7 cellular contexts compared by ENCODE assay signal in the genomic region with DNA sequence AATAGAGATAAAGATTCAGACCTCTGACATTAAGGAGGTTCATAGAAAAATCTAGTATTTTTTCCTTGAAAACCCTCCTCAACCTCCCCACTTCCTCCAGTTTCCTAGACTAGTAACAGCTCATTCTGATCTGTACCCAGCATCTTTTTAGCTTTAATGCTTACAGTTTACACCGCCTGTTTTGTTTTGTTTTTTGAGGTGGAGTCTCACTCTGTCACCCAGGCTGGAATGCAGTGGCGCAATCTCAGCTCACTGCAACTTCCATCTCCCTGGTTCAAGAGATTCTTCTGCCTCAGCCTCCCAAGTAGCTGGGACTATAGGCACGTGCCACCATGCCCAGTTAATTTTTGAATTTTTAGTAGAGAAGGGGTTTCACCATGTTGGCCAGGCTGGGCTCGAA. TPM values are rescaled to one million over a fixed set of nuclear protein-coding genes. Genes with fewer than 3 reads are reported as not detected.
DNase-seq lines count a peak whose midpoint lies in the region; ATAC-seq and TF ChIP-seq lines count a peak whose summit lies in the region.
"Not testable (repeated sequence)": the region's sequence is repeated elsewhere in the genome, so short reads cannot be mapped to it uniquely, and the experiment has no call there.

No MANE protein-coding gene starts in this region.

- H3K4me3 Mint-ChIP-seq in Caco-2 (ENCODE audit: unreplicated experiment), result peak overlapping the region; percentile 13
- not testable (repeated sequence) for H3K4me3 Mint-ChIP-seq in brain

- not testable (repeated sequence) for TF ChIP-seq CTCF in Caco-2 (IDR thresholded peaks at IDR 0.05; ENCODE audit: insufficient read depth in 1 of 2, low read depth in 1 of 2, low read length in 1 of 2, severe bottlenecking in 1 of 2, unreplicated experiment in 1 of 2); brain (conservative IDR thresholded peaks at IDR 0.05); epithelial cell of esophagus (IDR thresholded peaks at IDR 0.05; ENCODE audit: insufficient read depth, low read depth, low read length, missing control alignments); foreskin fibroblast (IDR thresholded peaks at IDR 0.05; ENCODE audit: low read depth, low read length); thoracic aorta (IDR thresholded peaks at IDR 0.05)

- not testable (repeated sequence) for H3K9ac ChIP-seq in SK-N-MC (ENCODE audit: insufficient read length)

- ATAC-seq in thoracic aorta (ENCODE audit: insufficient number of reproducible peaks, low FRiP score, low read depth), result not testable (repeated sequence)

- BruUV-seq in Caco-2 (replicated peaks; lab: Mats Ljungman, UMichigan), result not testable (repeated sequence)

- H3K4me1 Mint-ChIP-seq in Caco-2 (ENCODE audit: low read depth, unreplicated experiment) (peaks cover 55% of the 10 kb centered on the region), brain (peaks cover 83% of the 10 kb centered on the region)

- intact Hi-C loops in Caco-2 (cut with micrococcal nuclease; ENCODE audit: unreplicated experiment), result not testable (repeated sequence)

- H3K27me3 Mint-ChIP-seq in Caco-2 (ENCODE audit: insufficient read depth, unreplicated experiment); brain: not testable (repeated sequence)

- POLR2A ChIA-PET in Caco-2 (lab: Charles Lee), result not testable (repeated sequence)

- H3K27ac Mint-ChIP-seq in Caco-2 (ENCODE audit: unreplicated experiment) (peak overlapping the region; percentile 43), brain (peak overlapping the region in 3 of 5 experiments; percentile 17 to 61 (median 48))

- H3K36me3 ChIP-seq in Caco-2 (ENCODE audit: control insufficient read depth, insufficient read depth, low read length); SK-N-MC (ENCODE audit: insufficient read depth, low read length); thoracic aorta: not testable (repeated sequence)

- H3K9me3 ChIP-seq in Caco-2; SK-N-MC (ENCODE audit: low read depth, low read length); thoracic aorta: not testable (repeated sequence)

- H3K4me3 ChIP-seq in Caco-2 (ENCODE audit: low read depth, low read length); SK-N-MC; epithelial cell of esophagus (ENCODE audit: low read length); foreskin fibroblast (ENCODE audit: low read depth in 1 of 2, low read length in 2 of 2); thoracic aorta: not testable (repeated sequence)

- CTCF ChIA-PET in Caco-2 (lab: Charles Lee), result interaction anchor here (0.7 kb wide), 1 partner anchor 159 kb away, joined by 3 read pairs; no protein-coding TSS in a partner anchor

- H3K27me3 ChIP-seq in Caco-2 (replicated peaks; ENCODE audit: control insufficient read depth, insufficient read depth, low read length); thoracic aorta (replicated peaks; ENCODE audit: insufficient read depth): not testable (repeated sequence)

- H3K27ac ChIP-seq in SK-N-MC, result peak overlapping the region; percentile 58
- H3K27ac ChIP-seq in thoracic aorta, result peak overlapping the region; percentile 26 to 30

- H3K9me3 Mint-ChIP-seq in Caco-2 (ENCODE audit: unreplicated experiment); brain: not testable (repeated sequence)

- peak in 1 of 2 experiments; percentile 29 for DNase-seq in Caco-2
- DNase-seq in HCEC 1CT, result peak; percentile 60
- DNase-seq in SK-N-MC (ENCODE audit: low read depth, low spot score); thoracic aorta (ENCODE audit: low spot score): not testable (repeated sequence)
- peak; percentile 23 for DNase-seq in epithelial cell of esophagus (ENCODE audit: low read depth)
- peak; percentile 34 to 60 for DNase-seq in foreskin fibroblast

- peaks cover 18% of the 10 kb centered on the region for H3K36me3 Mint-ChIP-seq in Caco-2 (ENCODE audit: insufficient read depth, unreplicated experiment)
- not testable (repeated sequence) for H3K36me3 Mint-ChIP-seq in brain

- H3K4me1 ChIP-seq in Caco-2 (peaks cover 38% of the 10 kb centered on the region), thoracic aorta (ENCODE audit: control insufficient read depth in 1 of 2, low read depth in 2 of 2) (peaks cover 16 to 28% of the 10 kb centered on the region in 2 donors)

RNA-seq across cellular contexts. Expression of a gene that starts 5.0 kb away (rescaled TPM):
- total RNA-seq in Caco-2 (2022), result 81.4 and 82.3 TPM in 2 replicates
- 5.7 TPM for polyA plus RNA-seq in brain (ENCODE audit: insufficient read depth, low read depth, low replicate concordance)
- total RNA-seq in thoracic aorta, result 10 to 100 TPM; 25.7 to 39.5 TPM

RNA-seq across cellular contexts. Expression of a gene that starts 40.5 kb away (rescaled TPM):
- total RNA-seq in Caco-2 (2022) (26.3 and 35.4 TPM in 2 replicates), thoracic aorta (10 to 100 TPM; 22.9 to 26.1 TPM)
- polyA plus RNA-seq in brain (ENCODE audit: insufficient read depth, low read depth, low replicate concordance), result 3.9 TPM
